1 cellular context compared by ENCODE assay signal in the genomic region with DNA sequence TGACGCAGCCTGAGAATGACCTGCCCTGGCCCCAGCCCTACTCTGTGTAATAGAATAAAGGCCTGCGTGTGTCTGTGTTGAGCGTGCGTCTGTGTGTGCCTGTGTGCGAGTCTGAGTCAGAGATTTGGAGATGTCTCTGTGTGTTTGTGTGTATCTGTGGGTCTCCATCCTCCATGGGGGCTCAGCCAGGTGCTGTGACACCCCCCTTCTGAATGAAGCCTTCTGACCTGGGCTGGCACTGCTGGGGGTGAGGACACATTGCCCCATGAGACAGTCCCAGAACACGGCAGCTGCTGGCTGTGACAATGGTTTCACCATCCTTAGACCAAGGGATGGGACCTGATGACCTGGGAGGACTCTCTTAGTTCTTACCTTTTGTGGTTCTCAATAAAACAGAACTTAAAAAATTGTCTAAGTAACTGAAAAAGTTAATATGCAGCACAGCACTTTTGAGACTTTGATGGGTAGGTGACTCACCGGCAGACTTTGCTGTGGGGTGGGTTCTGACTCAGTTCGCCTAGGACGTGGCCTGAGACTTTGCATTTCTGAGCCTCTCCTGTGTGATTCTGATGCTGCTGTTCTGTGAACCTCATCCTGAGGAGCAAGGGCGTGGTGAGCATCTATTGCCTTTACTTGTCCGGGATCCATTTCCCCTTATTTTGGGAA.
TF ChIP-seq lines count a peak whose summit lies in the region.

No MANE protein-coding gene starts in this region.

TF ChIP-seq in GM23338, 12 proteins besides CTCF, POLR2A, EP300 and RAD21:
- TF ChIP-seq POLR2AphosphoS5 (IDR thresholded peaks at IDR 0.05; ENCODE audit: low read depth) (no peak), ZNF331 (CRISPR knock-in tag; IDR thresholded peaks at IDR 0.05; ENCODE audit: low read depth) (no peak), CREB1 (CRISPR knock-in tag; IDR thresholded peaks at IDR 0.05; ENCODE audit: low read depth) (no peak), ZNF114 (CRISPR knock-in tag; IDR thresholded peaks at IDR 0.05) (no peak), NANOG (IDR thresholded peaks at IDR 0.05; ENCODE audit: borderline replicate concordance) (no peak)
- TF ChIP-seq, protein P1, sequence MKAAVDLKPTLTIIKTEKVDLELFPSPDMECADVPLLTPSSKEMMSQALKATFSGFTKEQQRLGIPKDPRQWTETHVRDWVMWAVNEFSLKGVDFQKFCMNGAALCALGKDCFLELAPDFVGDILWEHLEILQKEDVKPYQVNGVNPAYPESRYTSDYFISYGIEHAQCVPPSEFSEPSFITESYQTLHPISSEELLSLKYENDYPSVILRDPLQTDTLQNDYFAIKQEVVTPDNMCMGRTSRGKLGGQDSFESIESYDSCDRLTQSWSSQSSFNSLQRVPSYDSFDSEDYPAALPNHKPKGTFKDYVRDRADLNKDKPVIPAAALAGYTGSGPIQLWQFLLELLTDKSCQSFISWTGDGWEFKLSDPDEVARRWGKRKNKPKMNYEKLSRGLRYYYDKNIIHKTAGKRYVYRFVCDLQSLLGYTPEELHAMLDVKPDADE (IDR thresholded peaks at IDR 0.05), result no peak
TF ChIP-seq in GM23338: peak in this region for 0.
